17 cellular contexts compared by ENCODE assay signal in the genomic region with DNA sequence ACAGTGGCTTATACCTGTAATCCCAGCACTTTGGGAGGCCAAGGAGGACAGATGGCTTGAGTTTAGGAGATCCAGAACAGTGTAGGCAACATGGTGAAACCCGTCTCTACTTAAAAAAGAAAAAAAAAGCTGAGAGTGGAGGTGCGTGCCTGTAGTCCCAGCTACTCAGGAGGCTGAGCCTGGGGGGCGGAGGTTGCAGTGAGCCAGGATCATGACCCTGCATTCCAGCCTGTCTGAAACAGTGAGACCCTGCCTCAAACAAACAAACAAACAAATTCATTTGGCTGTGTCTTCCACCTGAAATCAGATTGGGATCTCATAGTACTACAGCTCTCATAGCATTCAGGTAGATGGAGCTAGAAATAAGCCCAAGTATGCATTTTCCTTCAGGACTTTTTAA.
DNase-seq lines count a peak whose midpoint lies in the region; TF ChIP-seq lines count a peak whose summit lies in the region.
"Had no signal": no experiment of that assay in that cellular context is flagged by ENCODE, and none has a peak within 500 bp of the region (broad histone marks: within the 10 kb centered on the region; RNA-seq: fewer than 3 reads in every experiment).

No MANE protein-coding gene starts in this region.

- no peak overlapping the region for H2BK120ac ChIP-seq in H9 (ENCODE audit: low read depth, low read length, poor library complexity, severe bottlenecking)
- no peak overlapping the region for H2BK120ac ChIP-seq in mesendoderm (ENCODE audit: low read depth, low read length)

- H4K91ac ChIP-seq in H9 (ENCODE audit: insufficient read length, low read depth, low read length) = no peak overlapping the region

- H3K79me2 ChIP-seq in H9 (ENCODE audit: insufficient read depth, low read length) (no peaks in the 10 kb centered on the region), mesendoderm (ENCODE audit: control insufficient read depth, insufficient read depth, low read length) (no peaks in the 10 kb centered on the region)

- no peak for TF ChIP-seq CTCF in H9 (conservative IDR thresholded peaks at IDR 0.05)

- H2BK20ac ChIP-seq in H9 (ENCODE audit: low read depth, low read length, poor library complexity, severe bottlenecking) = no peak overlapping the region

- no peak overlapping the region for H3K4ac ChIP-seq in H9 (ENCODE audit: low read depth, low read length)
- H3K4ac ChIP-seq in mesendoderm (ENCODE audit: low read depth, low read length) = no peak overlapping the region

- H3K27me3 ChIP-seq in H9 (ENCODE audit: insufficient read depth, low read length) (no peaks in the 10 kb centered on the region), mesendoderm (ENCODE audit: insufficient read depth, low read length, poor library complexity) (no peaks in the 10 kb centered on the region)
- H3K27me3 ChIP-seq: BLaER1 treated with 17β-estradiol and CSF1 and Interleukin-3, amounts not matched to agents 10 nM and 100 nM had no signal

- H4K5ac ChIP-seq in H9 (ENCODE audit: insufficient read length, low read depth, low read length) (no peak overlapping the region), mesendoderm (ENCODE audit: low read length) (no peak overlapping the region)

- H3K27ac ChIP-seq in H9 (ENCODE audit: insufficient read length, low read depth, low read length) (no peak overlapping the region), mesendoderm (ENCODE audit: low read depth, low read length) (no peak overlapping the region)
- H3K27ac ChIP-seq: BLaER1 treated with 17β-estradiol and CSF1 and Interleukin-3, amounts not matched to agents 10 nM and 100 nM had no signal

- H3K4me2 ChIP-seq in H9 (ENCODE audit: insufficient read depth, insufficient read length, low read length) (no peak overlapping the region), mesendoderm (ENCODE audit: low read length) (no peak overlapping the region)
- H3K4me2 ChIP-seq: BLaER1 treated with 17β-estradiol and CSF1 and Interleukin-3, amounts not matched to agents 10 nM and 100 nM had no signal

- H2AK5ac ChIP-seq in H9 (ENCODE audit: insufficient read length, low read length) (no peak overlapping the region), mesendoderm (ENCODE audit: low read length) (no peak overlapping the region)

- no peaks in the 10 kb centered on the region for H3K9me3 ChIP-seq in H9 (ENCODE audit: control insufficient read depth, low read depth, low read length)

- H2BK15ac ChIP-seq in H9 (ENCODE audit: low read depth, low read length) (no peak overlapping the region), mesendoderm (replicated peaks; ENCODE audit: low read depth) (no peak overlapping the region)

- no peak overlapping the region for H3K4me3 Mint-ChIP-seq in H9
- H3K4me3 Mint-ChIP-seq: CD4-positive, CD25-positive, alpha-beta regulatory T cell had no signal

- H4K20me1 ChIP-seq in H9 (ENCODE audit: control insufficient read depth, insufficient read depth, insufficient read length) = no peaks in the 10 kb centered on the region
- H4K20me1 ChIP-seq: BLaER1 treated with 17β-estradiol and CSF1 and Interleukin-3, amounts not matched to agents 10 nM and 100 nM had no signal

- no peak overlapping the region for H3K4me3 ChIP-seq in mesendoderm (ENCODE audit: low read length)
- H3K4me3 ChIP-seq: BLaER1 treated with 17β-estradiol and CSF1 and Interleukin-3, amounts not matched to agents 10 nM and 100 nM had no signal

- H3K4me1 Mint-ChIP-seq in H9 = peaks cover 36 to 59% of the 10 kb centered on the region in 2 experiments

- H3K27me3 Mint-ChIP-seq in H9 (ENCODE audit: low read depth) = no peaks in the 10 kb centered on the region
- H3K27me3 Mint-ChIP-seq: CD4-positive, CD25-positive, alpha-beta regulatory T cell had no signal

- H3T11ph ChIP-seq in H9 (ENCODE audit: low read length) = no peak overlapping the region

- H2BK12ac ChIP-seq in H9 (ENCODE audit: insufficient read length, low read depth, low read length) = no peak overlapping the region

- H3K4me1 ChIP-seq in H9 (ENCODE audit: insufficient read depth, low read length) = no peaks in the 10 kb centered on the region; the same call in 1 of the 2 replicates
- H3K4me1 ChIP-seq in mesendoderm (ENCODE audit: control insufficient read depth, low read depth, low read length) = no peaks in the 10 kb centered on the region

- no peak overlapping the region for H3K14ac ChIP-seq in H9 (ENCODE audit: insufficient read depth, low read length)

- peaks cover 0 to 4% (median 3%) of the 10 kb centered on the region in 3 experiments; a peak in 2 of 7 replicates for H3K36me3 Mint-ChIP-seq in H9 (ENCODE audit: insufficient read depth in 1 of 3, low read depth in 3 of 3)

- no peaks in the 10 kb centered on the region for H3K36me3 ChIP-seq in mesendoderm (ENCODE audit: control insufficient read depth, insufficient read depth, low read length)

- no peaks in the 10 kb centered on the region for H3K9me3 Mint-ChIP-seq in H9

- H3K23me2 ChIP-seq in H9 (ENCODE audit: insufficient read length, low read depth, low read length, poor library complexity, severe bottlenecking) = no peaks in the 10 kb centered on the region

- H3K56ac ChIP-seq in H9 (ENCODE audit: insufficient read length, low read depth, low read length) (no peak overlapping the region), mesendoderm (ENCODE audit: low read length) (no peak overlapping the region)

- H2AFZ ChIP-seq in H9 (ENCODE audit: low read length) = no peak overlapping the region

- no peak overlapping the region for H2BK5ac ChIP-seq in H9 (ENCODE audit: insufficient read length, low read length)
- H2BK5ac ChIP-seq in mesendoderm (ENCODE audit: low read length) = no peak overlapping the region

- H3K9ac ChIP-seq in H9 (ENCODE audit: extremely low read depth, insufficient read length, low read length) (no peak overlapping the region), mesendoderm (ENCODE audit: low read length) (no peak overlapping the region)
- H3K9ac ChIP-seq: BLaER1 treated with 17β-estradiol and CSF1 and Interleukin-3, amounts not matched to agents 10 nM and 100 nM had no signal

- peak overlapping the region in 2 of 3 experiments; percentile 17 to 74; a peak in 1 of 7 replicates for H3K27ac Mint-ChIP-seq in H9
- H3K27ac Mint-ChIP-seq: CD4-positive, CD25-positive, alpha-beta regulatory T cell had no signal

- no CpG with 5 or more reads among the region's 3 CpGs for WGBS in H9 (ENCODE audit: extremely low coverage, insufficient read length, low lambda C conversion rate)
- no CpG with 5 or more reads among the region's 3 CpGs for WGBS in mesendoderm (ENCODE audit: extremely low coverage, insufficient coverage, low lambda C conversion rate)

- H3K18ac ChIP-seq in H9 (ENCODE audit: insufficient read length, low read depth, low read length) = no peak overlapping the region
- H3K18ac ChIP-seq in mesendoderm (ENCODE audit: low read length) = no peak overlapping the region

- no peak overlapping the region for H4K8ac ChIP-seq in H9 (replicated peaks; ENCODE audit: insufficient read length, low read depth, low read length)
- no peak overlapping the region for H4K8ac ChIP-seq in mesendoderm (ENCODE audit: low read depth, low read length)

- H3K79me1 ChIP-seq in H9 (ENCODE audit: insufficient read depth, low read depth, low read length, poor library complexity, severe bottlenecking) (no peaks in the 10 kb centered on the region), mesendoderm (ENCODE audit: low read length) (peaks cover 3% of the 10 kb centered on the region)

- H3K23ac ChIP-seq in H9 (ENCODE audit: insufficient read length, low read depth, low read length) (no peak overlapping the region), mesendoderm (ENCODE audit: low read length) (no peak overlapping the region)

- DNase-seq in ELF-1 (ENCODE audit: low read depth, low spot score) (peak; percentile 80), H9 (peak; percentile 48), cerebellar cortex (ENCODE audit: low spot score) (peak; percentile 50), mesendoderm (peak; percentile 72), activated gamma-delta T cell (lab: John Stamatoyannopoulos, UW) (no peak), NCI-H446 (lab: John Stamatoyannopoulos, UW) (no peak), T1000 (lab: John Stamatoyannopoulos, UW) (no peak)
- DNase-seq: ACHN; Calu3; CD4-positive, CD25-positive, alpha-beta regulatory T cell; DMS153; DMS79 treated with DMSO at 0.1 percent for 48 hours; EL; GF-D8; IMR-90; KBM-7 had no signal

Comparison
In these comparisons a context has a peak if more than half of its experiments do, and no peak if none do; other contexts are left out.
1. DNase-seq: peak in ELF-1 (single experiment), H9 (single experiment), cerebellar cortex (single experiment) and mesendoderm (single experiment); none in activated gamma-delta T cell (single experiment), NCI-H446 (0 of 2) and T1000 (single experiment).